Comparison of ENCODE assay signal across 20 cellular contexts in genomic region chr2:164667566-164667965, GRCh38. TPM values are rescaled to one million over a fixed set of nuclear protein-coding genes. Genes with fewer than 3 reads are reported as not detected.
A peak's percentile ranks its signal among the peaks of the same experiment; 100 is the strongest.
DNase-seq lines count a peak whose midpoint lies in the region; FAIRE-seq and TF ChIP-seq lines count a peak whose summit lies in the region.
"Had no signal": no experiment of that assay in that cellular context is flagged by ENCODE, and none has a peak within 500 bp of the region (broad histone marks: within the 10 kb centered on the region; RNA-seq: fewer than 3 reads in every experiment).

No MANE protein-coding gene starts in this region.

- H3K79me2 ChIP-seq in astrocyte (ENCODE audit: insufficient read depth, low read length), result no peaks in the 10 kb centered on the region

- DNase-seq in astrocyte (ENCODE audit: low read depth), result peak; percentile 57
- peak; percentile 7 for DNase-seq in astrocyte of the spinal cord (ENCODE audit: low read depth, low spot score)
- DNase-seq in activated CD4-positive, CD25-positive, alpha-beta regulatory T cell (lab: John Stamatoyannopoulos, UW), result no peak
- DNase-seq in RWPE1 (ENCODE audit: low spot score), result no peak
- no peak for DNase-seq in NCI-H1092 treated with DMSO at 0.1 percent for 48 hours (lab: John Stamatoyannopoulos, UW)
- DNase-seq in activated CD8-positive, alpha-beta memory T cell treated with anti-CD3 and anti-CD28 coated beads, Interleukin-2, amount 50 U/mL, for 48 hours, result no peak
- DNase-seq: 8988T; ACHN; CD4-positive, alpha-beta T cell; CD8-positive, alpha-beta memory T cell; DMS153; DND-41; GM23248; H9 had no signal

- H3K36me3 Mint-ChIP-seq in astrocyte (ENCODE audit: low read depth, unreplicated experiment) (no peaks in the 10 kb centered on the region), nephron (ENCODE audit: low read depth) (no peaks in the 10 kb centered on the region)
- H3K36me3 Mint-ChIP-seq: CD14-positive monocyte; CD8-positive, alpha-beta memory T cell had no signal

- H3K4me3 Mint-ChIP-seq in astrocyte (ENCODE audit: unreplicated experiment), result no peak overlapping the region
- H3K4me3 Mint-ChIP-seq in nephron, result no peak overlapping the region
- H3K4me3 Mint-ChIP-seq: CD14-positive monocyte; CD4-positive, alpha-beta T cell; CD8-positive, alpha-beta memory T cell; H9 had no signal

- in situ Hi-C loops in astrocyte of the spinal cord (cut with HindIII; ENCODE audit: low sequenced_read_pairs), result no loop called here

- no peak overlapping the region for H3K9ac ChIP-seq in BLaER1 treated with 17β-estradiol and CSF1 and Interleukin-3, amounts not matched to agents 10 nM and 100 nM
- no peak overlapping the region for H3K9ac ChIP-seq in astrocyte (ENCODE audit: low read length)
- H3K9ac ChIP-seq: GM23248 had no signal

- peak overlapping the region in 8 of 11 experiments; percentile 14 to 64 (median 54); a peak in 15 of 22 replicates for H3K4me2 ChIP-seq in BLaER1 treated with 17β-estradiol and CSF1 and Interleukin-3, amounts not matched to agents 10 nM and 100 nM
- no peak overlapping the region for H3K4me2 ChIP-seq in astrocyte (ENCODE audit: low read length)
- H3K4me2 ChIP-seq: A549 had no signal

- no peak overlapping the region for H3K27ac ChIP-seq in BLaER1 treated with 17β-estradiol and CSF1 and Interleukin-3, amounts not matched to agents 10 nM and 100 nM
- no peak overlapping the region for H3K27ac ChIP-seq in astrocyte (ENCODE audit: low read depth, low read length)
- H3K27ac ChIP-seq in RWPE1, result no peak overlapping the region
- H3K27ac ChIP-seq: A549, GM23248 had no signal

- H4K20me1 ChIP-seq in BLaER1 treated with 17β-estradiol and CSF1 and Interleukin-3, amounts not matched to agents 10 nM and 100 nM, result no peaks in the 10 kb centered on the region
- no peaks in the 10 kb centered on the region for H4K20me1 ChIP-seq in astrocyte (ENCODE audit: insufficient read depth, low read length)

- FAIRE-seq in astrocyte (lab: Jason Lieb, UNC), result no peak
- FAIRE-seq: A549, G401.6, GM19239 had no signal

- no peaks in the 10 kb centered on the region for H3K9me3 ChIP-seq in BLaER1 treated with 17β-estradiol and CSF1 and Interleukin-3, amounts not matched to agents 10 nM and 100 nM (replicated peaks in 1 of 11)
- no peaks in the 10 kb centered on the region for H3K9me3 ChIP-seq in astrocyte (ENCODE audit: insufficient read depth, low read depth, low read length)
- H3K9me3 ChIP-seq: A549 had no signal

- TF ChIP-seq CTCF in astrocyte (IDR thresholded peaks at IDR 0.05; ENCODE audit: insufficient read depth, low read depth, low read length) (no peak), astrocyte of the spinal cord (IDR thresholded peaks at IDR 0.05; ENCODE audit: low read depth, low read length) (no peak), nephron (IDR thresholded peaks at IDR 0.05; ENCODE audit: unreplicated experiment in 3 of 3) (no peak), RWPE1 (conservative IDR thresholded peaks at IDR 0.05; ENCODE audit: low read depth) (no peak)

- H3K27me3 Mint-ChIP-seq in astrocyte (ENCODE audit: low read depth, unreplicated experiment), result no peaks in the 10 kb centered on the region
- no peaks in the 10 kb centered on the region for H3K27me3 Mint-ChIP-seq in nephron (ENCODE audit: low read depth)
- H3K27me3 Mint-ChIP-seq: CD4-positive, alpha-beta T cell; CD8-positive, alpha-beta memory T cell had no signal

- POLR2A ChIA-PET in RWPE1 (lab: Yijun Ruan, JAX; ENCODE audit: low non-redundant PET), result no interaction called here

- H3K4me1 ChIP-seq in BLaER1 treated with 17β-estradiol and CSF1 and Interleukin-3, amounts not matched to agents 10 nM and 100 nM, result peaks cover 0 to 15% (median 10%) of the 10 kb centered on the region in 10 experiments; a peak in 13 of 20 replicates
- no peaks in the 10 kb centered on the region for H3K4me1 ChIP-seq in astrocyte (ENCODE audit: insufficient read depth, low read length)

- H2AFZ ChIP-seq in astrocyte (ENCODE audit: low read depth, low read length), result no peak overlapping the region
- H2AFZ ChIP-seq: GM23248 had no signal

- no peaks in the 10 kb centered on the region for H3K27me3 ChIP-seq in BLaER1 treated with 17β-estradiol and CSF1 and Interleukin-3, amounts not matched to agents 10 nM and 100 nM
- no peaks in the 10 kb centered on the region for H3K27me3 ChIP-seq in astrocyte (ENCODE audit: insufficient read depth, low read length)

- H3K36me3 ChIP-seq in BLaER1 treated with 17β-estradiol and CSF1 and Interleukin-3, amounts not matched to agents 10 nM and 100 nM, result no peaks in the 10 kb centered on the region
- no peaks in the 10 kb centered on the region for H3K36me3 ChIP-seq in astrocyte (ENCODE audit: insufficient read depth, low read length)

- H3K27ac Mint-ChIP-seq in astrocyte (ENCODE audit: unreplicated experiment), result no peak overlapping the region
- peak overlapping the region in 2 of 3 experiments; percentile 4 to 10 for H3K27ac Mint-ChIP-seq in nephron
- H3K27ac Mint-ChIP-seq: CD4-positive, alpha-beta T cell; CD8-positive, alpha-beta memory T cell; H9 had no signal

- H3K4me1 Mint-ChIP-seq in astrocyte (ENCODE audit: low read depth, unreplicated experiment), result peaks cover 5% of the 10 kb centered on the region
- no peaks in the 10 kb centered on the region for H3K4me1 Mint-ChIP-seq in nephron
- H3K4me1 Mint-ChIP-seq: CD14-positive monocyte; CD8-positive, alpha-beta memory T cell; H9 had no signal

- peaks cover 3% of the 10 kb centered on the region for H3K9me3 Mint-ChIP-seq in astrocyte (ENCODE audit: unreplicated experiment)
- no peaks in the 10 kb centered on the region for H3K9me3 Mint-ChIP-seq in nephron
- H3K9me3 Mint-ChIP-seq: CD4-positive, alpha-beta T cell; H9 had no signal

- H3K4me3 ChIP-seq in BLaER1 treated with 17β-estradiol and CSF1 and Interleukin-3, amounts not matched to agents 10 nM and 100 nM, result no peak overlapping the region
- H3K4me3 ChIP-seq in astrocyte (ENCODE audit: insufficient read depth, low read depth, low read length), result no peak overlapping the region
- H3K4me3 ChIP-seq in astrocyte of the spinal cord (ENCODE audit: low read depth, low read length), result no peak overlapping the region
- H3K4me3 ChIP-seq: A549, GM23248 had no signal

- CTCF ChIA-PET in RWPE1 (lab: Yijun Ruan, JAX), result interaction anchor here (0.6 kb wide), 1 partner anchor 1498 kb away, joined by 3 read pairs; no protein-coding TSS in a partner anchor

RNA-seq across cellular contexts. Expression of gene GRB14, which starts 46.3 kb away (rescaled TPM):
- 8.6 and 11.1 TPM in 2 replicates for total RNA-seq in astrocyte
- total RNA-seq: CD4-positive, alpha-beta T cell; CD8-positive, alpha-beta memory T cell; GM23248 had no signal

Comparison
In these comparisons a context has a peak if more than half of its experiments do, and no peak if none do; other contexts are left out.
1. DNase-seq: peak in astrocyte (single experiment) and astrocyte of the spinal cord (single experiment); none in activated CD4-positive, CD25-positive, alpha-beta regulatory T cell (0 of 4), RWPE1 (single experiment), NCI-H1092 treated with DMSO at 0.1 percent for 48 hours (single experiment) and activated CD8-positive, alpha-beta memory T cell treated with anti-CD3 and anti-CD28 coated beads, Interleukin-2, amount 50 U/mL, for 48 hours (single experiment).